Comparison of ENCODE assay signal across 8 cellular contexts in the genomic region with DNA sequence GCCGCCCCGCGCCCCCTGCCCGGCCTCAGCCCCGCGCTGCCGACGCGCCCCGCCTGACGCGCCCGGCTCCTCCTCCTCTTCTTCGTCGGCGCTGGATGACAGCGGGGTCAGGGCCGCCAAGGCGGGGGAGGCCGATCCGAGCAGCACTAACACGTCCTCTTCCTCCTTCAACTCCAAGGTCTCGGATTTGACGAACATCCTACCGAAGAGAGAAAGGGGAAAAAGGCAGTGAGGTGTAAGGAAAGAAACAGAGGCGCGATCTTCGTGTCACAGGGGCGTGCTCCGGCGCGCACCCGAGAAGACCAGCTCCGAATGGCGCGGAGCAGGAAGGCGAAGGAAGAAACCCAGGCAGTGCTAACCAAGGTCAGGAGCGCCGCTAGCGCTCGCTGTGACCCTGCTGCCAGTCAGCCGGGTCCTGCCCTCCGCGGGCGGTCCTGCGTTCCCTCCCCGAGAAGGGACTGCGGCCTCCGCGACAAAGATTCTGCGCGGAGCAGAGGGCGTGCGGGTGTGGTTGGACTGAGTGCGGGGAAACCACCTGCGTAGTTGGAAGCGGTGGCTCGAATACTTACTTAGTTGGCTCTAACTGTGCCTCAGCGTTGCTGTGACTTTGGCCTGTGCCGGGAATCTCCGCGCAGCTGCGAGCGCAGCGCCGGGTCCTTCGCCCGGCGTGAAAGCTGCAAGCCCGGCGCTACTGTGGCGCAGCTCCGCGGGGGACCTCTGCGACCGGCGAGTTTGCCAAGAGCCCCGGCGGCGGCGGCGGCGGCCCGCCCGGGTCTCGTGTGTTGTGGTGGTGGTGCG. TPM values are rescaled to one million over a fixed set of nuclear protein-coding genes. Genes with fewer than 3 reads are reported as not detected.
DNase-seq lines count a peak whose midpoint lies in the region; ATAC-seq and TF ChIP-seq lines count a peak whose summit lies in the region.

No MANE protein-coding gene starts in this region.

- H3K27ac ChIP-seq in DOHH2 (ENCODE audit: low read depth, low read length) (no peak overlapping the region), coronary artery (no peak overlapping the region), lower lobe of right lung (no peak overlapping the region), thymus (ENCODE audit: low read depth) (no peak overlapping the region)

- peaks cover 3% of the 10 kb centered on the region; the same call in 1 of the 2 replicates for H4K20me1 ChIP-seq in DOHH2 (ENCODE audit: control insufficient read depth, insufficient read depth, low read depth, low read length)

- intact Hi-C loops in lower lobe of right lung (cut with DNase I), result no loop called here

- H3K9me2 ChIP-seq in DOHH2 (replicated peaks; ENCODE audit: control insufficient read depth, low read length), result no peaks in the 10 kb centered on the region

- H3K4me2 ChIP-seq in DOHH2 (ENCODE audit: low read length), result peak overlapping the region; percentile 96

- peak; percentile 62 for DNase-seq in RPMI8226
- DNase-seq in coronary artery (ENCODE audit: low spot score), result no peak
- DNase-seq in lower lobe of right lung, result no peak
- no peak for DNase-seq in globus pallidus (ENCODE audit: low spot score)

- H3K79me2 ChIP-seq in DOHH2 (ENCODE audit: control insufficient read depth, low read length), result no peaks in the 10 kb centered on the region

- H3K36me3 ChIP-seq in DOHH2 (ENCODE audit: control insufficient read depth, low read length) (no peaks in the 10 kb centered on the region), lower lobe of right lung (no peaks in the 10 kb centered on the region), thymus (ENCODE audit: control insufficient read depth, insufficient read depth) (no peaks in the 10 kb centered on the region)

- WGBS in thymus, result under 1% methylated on average over 87 of the region's 87 CpGs

- H3K4me1 ChIP-seq in DOHH2 (ENCODE audit: control insufficient read depth, low read length) (peaks cover 50% of the 10 kb centered on the region), lower lobe of right lung (peaks cover 43% of the 10 kb centered on the region), thymus (ENCODE audit: control insufficient read depth, insufficient read depth, low read length) (peaks cover 13% of the 10 kb centered on the region)

- ATAC-seq in GM19328 (IDR thresholded peaks at IDR 0.05; ENCODE audit: unreplicated experiment) (peak; percentile 35), HG03175 (IDR thresholded peaks at IDR 0.05; ENCODE audit: unreplicated experiment) (peak; percentile 38), lower lobe of right lung (peak; percentile 60 to 63)

- peaks cover 17% of the 10 kb centered on the region for H3F3A ChIP-seq in DOHH2 (ENCODE audit: control insufficient read depth, insufficient read depth)

- peak overlapping the region; percentile 75 for H3K4me3 ChIP-seq in DOHH2 (ENCODE audit: low read length)
- H3K4me3 ChIP-seq in coronary artery, result peak overlapping the region; percentile 79
- H3K4me3 ChIP-seq in lower lobe of right lung, result peak overlapping the region; percentile 59
- peak overlapping the region; percentile 56 for H3K4me3 ChIP-seq in thymus (ENCODE audit: low read length)

- peaks cover 98% of the 10 kb centered on the region for H3K27me3 ChIP-seq in DOHH2 (ENCODE audit: control insufficient read depth, low read length)
- peaks cover 100% of the 10 kb centered on the region for H3K27me3 ChIP-seq in lower lobe of right lung (ENCODE audit: low read depth)
- H3K27me3 ChIP-seq in thymus (ENCODE audit: control insufficient read depth, insufficient read depth), result peaks cover 84% of the 10 kb centered on the region

- TF ChIP-seq CTCF in DOHH2 (IDR thresholded peaks at IDR 0.05; ENCODE audit: low read depth, low read length, poor library complexity, severe bottlenecking) (no peak), coronary artery (IDR thresholded peaks at IDR 0.05) (no peak), lower lobe of right lung (IDR thresholded peaks at IDR 0.05) (no peak)

- H3K9me3 ChIP-seq in DOHH2 (ENCODE audit: control insufficient read depth, insufficient read depth, low read length), result no peaks in the 10 kb centered on the region
- H3K9me3 ChIP-seq in lower lobe of right lung, result no peaks in the 10 kb centered on the region
- no peaks in the 10 kb centered on the region for H3K9me3 ChIP-seq in thymus (ENCODE audit: control insufficient read depth)

RNA-seq across cellular contexts. Expression of gene NEUROG2, which starts 0.5 kb away (rescaled TPM):
- not detected for total RNA-seq in lower lobe of right lung
- polyA plus RNA-seq in thymus, result 0.02 TPM
